ENCODE assay signal across 34 cellular contexts in genomic region chr16:30152517-30152916, GRCh38.
"Had no signal": no experiment of that assay in that cellular context is flagged by ENCODE, and none has a peak within 500 bp of the region (broad histone marks: within the 10 kb centered on the region; RNA-seq: fewer than 3 reads in every experiment).

No MANE protein-coding gene starts in this region.

- DNase-seq: Karpas-422, Kasumi-1, MG63, MM.1S, MV-4-11, NCI-H1048, NCI-H1092, NCI-H1092 treated with DMSO at 0.1 percent for 48 hours, NCI-H1105, NCI-H1105 treated with DMSO at 0.1 percent for 48 hours, NCI-H1417, NCI-H1417 treated with DMSO at 0.1 percent for 48 hours, NCI-H1436, NCI-H1436 treated with DMSO at 0.1 percent for 48 hours, NCI-H146, NCI-H1694, NCI-H1694 treated with DMSO at 0.1 percent for 48 hours, NCI-H187, NCI-H187 treated with DMSO at 0.1 percent for 48 hours, NCI-H1930, NCI-H2029, NCI-H2029 treated with DMSO at 0.1 percent for 48 hours, NCI-H2081, NCI-H2081 treated with DMSO at 0.1 percent for 48 hours, NCI-H2107, NCI-H2171, NCI-H2171 treated with DMSO at 0.1 percent for 48 hours, NCI-H2227 treated with DMSO at 0.1 percent for 48 hours, NCI-H226, NCI-H345, NCI-H446, NCI-H446 treated with DMSO at 0.1 percent for 48 hours, NCI-H510A, NCI-H510A treated with DMSO at 0.1 percent for 48 hours had no signal

- H3K27me3 ChIP-seq: MG63 had no signal

- H3K4me3 ChIP-seq: MG63 had no signal

- H3K36me3 ChIP-seq: MG63 had no signal
